Comparison of ENCODE assay signal across 25 cellular contexts in the genomic region with DNA sequence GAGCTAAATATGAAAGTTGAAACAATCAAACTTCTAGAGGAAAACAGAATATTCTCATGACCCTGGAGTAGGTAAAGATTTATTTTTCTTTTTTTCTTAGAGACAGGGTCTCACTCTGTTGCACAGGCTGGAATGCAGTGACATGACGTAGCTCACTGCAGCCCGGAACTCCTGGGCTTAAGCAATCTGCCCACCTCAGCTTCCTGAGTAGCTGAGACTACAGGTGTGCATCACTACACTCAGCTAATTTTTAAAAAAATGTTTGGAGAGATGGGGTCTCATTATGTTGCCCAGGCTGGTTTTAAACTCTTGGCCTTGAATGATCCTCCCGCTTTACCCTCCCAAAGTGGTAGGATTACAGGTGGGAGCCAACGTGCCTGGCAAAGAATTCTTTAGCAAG. TPM values are rescaled to one million over a fixed set of nuclear protein-coding genes. Genes with fewer than 3 reads are reported as not detected.
DNase-seq lines count a peak whose midpoint lies in the region; ATAC-seq and TF ChIP-seq lines count a peak whose summit lies in the region.
"Had no signal": no experiment of that assay in that cellular context is flagged by ENCODE, and none has a peak within 500 bp of the region (broad histone marks: within the 10 kb centered on the region; RNA-seq: fewer than 3 reads in every experiment).

No MANE protein-coding gene starts in this region.

- H3K9ac ChIP-seq in SU-DHL-6 (ENCODE audit: low read length) = peak overlapping the region; percentile 17

- peak overlapping the region; percentile 57 for H3K27ac Mint-ChIP-seq in activated naive CD4-positive, alpha-beta T cell treated with anti-CD3 and anti-CD28 coated beads, Interleukin-2, amount 50 U/mL, for 24 hours

- H3K4me3 ChIP-seq in SU-DHL-6 (ENCODE audit: insufficient read depth, low read length, poor library complexity, severe bottlenecking) (no peak overlapping the region), thyroid gland (replicated peaks in 1 of 3) (no peak overlapping the region)
- H3K4me3 ChIP-seq: hepatocyte, K562, SJCRH30 had no signal

- H3K4me1 Mint-ChIP-seq in activated naive CD4-positive, alpha-beta T cell treated with anti-CD3 and anti-CD28 coated beads, Interleukin-2, amount 50 U/mL, for 24 hours = peaks cover 81% of the 10 kb centered on the region

- H3K4me1 ChIP-seq in thyroid gland = peaks cover 7 to 23% of the 10 kb centered on the region in 2 donors
- H3K4me1 ChIP-seq: SJCRH30 had no signal

- TF ChIP-seq POLR2A in thyroid gland (IDR thresholded peaks at IDR 0.05) = no peak

- H3K4me3 Mint-ChIP-seq in activated naive CD4-positive, alpha-beta T cell treated with anti-CD3 and anti-CD28 coated beads, Interleukin-2, amount 50 U/mL, for 24 hours = peak overlapping the region; percentile 45

- no peak for ATAC-seq in HG03108 (IDR thresholded peaks at IDR 0.05; ENCODE audit: unreplicated experiment)
- ATAC-seq: K562 had no signal

- TF ChIP-seq CTCF in SU-DHL-6 (IDR thresholded peaks at IDR 0.05; ENCODE audit: insufficient read depth, low read length, poor library complexity, severe bottlenecking) (no peak), thyroid gland (IDR thresholded peaks at IDR 0.05) (no peak)

- H3K27me3 ChIP-seq in SU-DHL-6 (ENCODE audit: low read length) (no peaks in the 10 kb centered on the region), thyroid gland (no peaks in the 10 kb centered on the region)

- DNase-seq in activated naive CD4-positive, alpha-beta T cell treated with anti-CD3 and anti-CD28 coated beads, Interleukin-2, amount 50 U/mL, for 16 hours = no peak
- DNase-seq in kidney tubule cell (ENCODE audit: low spot score) (peak; percentile 26), thyroid gland (peak; percentile 69 to 77), HuH-7.5 (ENCODE audit: low spot score) (no peak)
- no peak for DNase-seq in effector CD8-positive, alpha-beta T cell (lab: John Stamatoyannopoulos, UW)
- DNase-seq: activated CD4-positive, CD25-positive, alpha-beta regulatory T cell; activated gamma-delta T cell treated with Interleukin-2 at 50 U/mL for 16 hours; cortex of kidney; DND-41; islet precursor cell; mesendoderm; NCI-H1048; NCI-H510A treated with DMSO at 0.1 percent for 48 hours; SJCRH30; trophoblast cell had no signal

- H3K9me3 Mint-ChIP-seq in activated naive CD4-positive, alpha-beta T cell treated with anti-CD3 and anti-CD28 coated beads, Interleukin-2, amount 50 U/mL, for 24 hours = no peaks in the 10 kb centered on the region

- intact Hi-C loops in thyroid gland (cut with DNase I) = no loop called here

- H2AFZ ChIP-seq in SU-DHL-6 (ENCODE audit: low read depth, low read length, severe bottlenecking) = no peak overlapping the region
- H2AFZ ChIP-seq: hepatocyte had no signal

- no peaks in the 10 kb centered on the region for H4K20me1 ChIP-seq in SU-DHL-6 (ENCODE audit: low read depth, low read length)

- no peaks in the 10 kb centered on the region for H3K9me3 ChIP-seq in SU-DHL-6 (ENCODE audit: insufficient read depth, low read length)
- H3K9me3 ChIP-seq in thyroid gland = no peaks in the 10 kb centered on the region
- H3K9me3 ChIP-seq: SJCRH30 had no signal

- H3K27ac ChIP-seq in SU-DHL-6 (ENCODE audit: low read depth, low read length) (peak overlapping the region; percentile 62), thyroid gland (peak overlapping the region; percentile 67 to 72 (median 71))
- H3K27ac ChIP-seq: hepatocyte, SJCRH30 had no signal

- H3K4me2 ChIP-seq in SU-DHL-6 (ENCODE audit: low read depth, low read length, poor library complexity, severe bottlenecking) = peak overlapping the region; percentile 45
- H3K4me2 ChIP-seq: hepatocyte had no signal

- peaks cover 90% of the 10 kb centered on the region for H3K79me2 ChIP-seq in SU-DHL-6 (ENCODE audit: insufficient read depth, low read length)
- H3K79me2 ChIP-seq: hepatocyte had no signal

- H3K36me3 Mint-ChIP-seq in activated naive CD4-positive, alpha-beta T cell treated with anti-CD3 and anti-CD28 coated beads, Interleukin-2, amount 50 U/mL, for 24 hours = peaks cover 7% of the 10 kb centered on the region

- H3F3A ChIP-seq in SU-DHL-6 (ENCODE audit: insufficient read depth) = peaks cover 40% of the 10 kb centered on the region

- H3K27me3 Mint-ChIP-seq in activated naive CD4-positive, alpha-beta T cell treated with anti-CD3 and anti-CD28 coated beads, Interleukin-2, amount 50 U/mL, for 24 hours = no peaks in the 10 kb centered on the region

- 36 to 44% methylated on average over 4 of the region's 4 CpGs for WGBS in thyroid gland, 2 donors

- H3K36me3 ChIP-seq in SU-DHL-6 (ENCODE audit: low read length) (peaks cover 25% of the 10 kb centered on the region), thyroid gland (no peaks in the 10 kb centered on the region)
- H3K36me3 ChIP-seq: SJCRH30 had no signal

- no peaks in the 10 kb centered on the region for H3K9me2 ChIP-seq in SU-DHL-6 (replicated peaks; ENCODE audit: insufficient read depth, low read length)

RNA-seq across cellular contexts. Expression of gene IKZF3, which starts 15.5 kb away (rescaled TPM):
- 1 to 10 TPM; 1.8 to 2.8 (median 2.6) TPM for total RNA-seq in thyroid gland
- total RNA-seq: A673, endothelial cell of umbilical vein, SJCRH30 had no signal

RNA-seq across cellular contexts. Expression of gene ZPBP2, which starts 19.4 kb away (rescaled TPM):
- under 1 TPM in 1 of 4 donors, not detected in 3; 0.40 TPM for total RNA-seq in thyroid gland
- total RNA-seq: A673, endothelial cell of umbilical vein, fibroblast of villous mesenchyme, H4, hepatocyte, K562, renal cortical epithelial cell, SJCRH30 had no signal

Comparison
In these comparisons a context has a peak if more than half of its experiments do, and no peak if none do; other contexts are left out.
1. DNase-seq: peak in kidney tubule cell (single experiment) and thyroid gland (2 of 2); none in activated naive CD4-positive, alpha-beta T cell treated with anti-CD3 and anti-CD28 coated beads, Interleukin-2, amount 50 U/mL, for 16 hours (single experiment), HuH-7.5 (single experiment) and effector CD8-positive, alpha-beta T cell (single experiment).